In the genomic region with DNA sequence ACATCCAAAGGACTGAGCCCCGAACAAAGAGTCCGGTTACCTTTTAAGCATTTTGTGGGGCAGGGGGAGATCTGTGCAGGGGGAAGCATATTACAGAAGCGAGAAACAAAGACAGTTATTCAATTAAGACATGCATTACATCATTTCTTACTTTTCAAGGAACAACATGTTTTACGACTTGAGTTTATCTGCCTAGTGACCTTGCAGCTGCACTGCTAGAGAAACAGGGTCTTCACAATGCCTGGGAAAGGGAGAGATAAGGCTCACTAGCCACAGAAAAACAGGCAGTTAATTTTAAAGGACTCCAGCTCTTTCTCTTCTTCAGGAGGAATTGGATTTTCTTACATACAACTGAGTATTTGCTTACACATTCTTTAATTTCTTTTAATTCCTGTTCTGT, we compare ENCODE assay signal across 1 cellular context.
A peak's percentile ranks its signal among the peaks of the same experiment; 100 is the strongest.
TF ChIP-seq lines count a peak whose summit lies in the region.
"Not testable (repeated sequence)": the region's sequence is repeated elsewhere in the genome, so short reads cannot be mapped to it uniquely, and the experiment has no call there.

No MANE protein-coding gene starts in this region.

TF ChIP-seq in K562, 482 proteins besides CTCF, POLR2A, EP300 and RAD21 (continued from another document):
- TF ChIP-seq, protein P1, sequence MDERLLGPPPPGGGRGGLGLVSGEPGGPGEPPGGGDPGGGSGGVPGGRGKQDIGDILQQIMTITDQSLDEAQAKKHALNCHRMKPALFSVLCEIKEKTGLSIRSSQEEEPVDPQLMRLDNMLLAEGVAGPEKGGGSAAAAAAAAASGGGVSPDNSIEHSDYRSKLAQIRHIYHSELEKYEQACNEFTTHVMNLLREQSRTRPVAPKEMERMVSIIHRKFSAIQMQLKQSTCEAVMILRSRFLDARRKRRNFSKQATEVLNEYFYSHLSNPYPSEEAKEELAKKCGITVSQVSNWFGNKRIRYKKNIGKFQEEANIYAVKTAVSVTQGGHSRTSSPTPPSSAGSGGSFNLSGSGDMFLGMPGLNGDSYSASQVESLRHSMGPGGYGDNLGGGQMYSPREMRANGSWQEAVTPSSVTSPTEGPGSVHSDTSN (CRISPR knock-in tag; IDR thresholded peaks at IDR 0.05; ENCODE audit: low read depth): not testable (repeated sequence)
- TF ChIP-seq, protein P1 (tag; conservative IDR thresholded peaks at IDR 0.05; ENCODE audit: low read depth): peak; percentile 51; the same call in 1 of the 2 replicates
- TF ChIP-seq ARID1B (IDR thresholded peaks at IDR 0.05): 0 out of 2 replicates have a peak, but pooled peaks have one; percentile 29
- 0 out of 2 replicates have a peak, but pooled peaks have one; percentile 21 for TF ChIP-seq NCOR1 (IDR thresholded peaks at IDR 0.05)
